Comparison of ENCODE assay signal across 8 cellular contexts in genomic region chrX:10619311-10620015, GRCh38. TPM values are rescaled to one million over a fixed set of nuclear protein-coding genes. Genes with fewer than 3 reads are reported as not detected.
DNase-seq lines count a peak whose midpoint lies in the region; ATAC-seq and TF ChIP-seq lines count a peak whose summit lies in the region.

No MANE protein-coding gene starts in this region.

- no peaks in the 10 kb centered on the region for H3K36me3 Mint-ChIP-seq in CD8-positive, alpha-beta T cell
- no peaks in the 10 kb centered on the region for H3K36me3 Mint-ChIP-seq in natural killer cell

- H3K9me3 Mint-ChIP-seq in CD8-positive, alpha-beta T cell, result no peaks in the 10 kb centered on the region
- H3K9me3 Mint-ChIP-seq in natural killer cell, result no peaks in the 10 kb centered on the region

- no peak overlapping the region for H3K27ac Mint-ChIP-seq in CD8-positive, alpha-beta T cell
- peak overlapping the region in 1 of 2 donors; percentile 72 for H3K27ac Mint-ChIP-seq in natural killer cell

- intact Hi-C loops in CD8-positive, alpha-beta T cell (cut with DNase I, micrococcal nuclease), result no loop called here
- intact Hi-C loops in dorsolateral prefrontal cortex (cut with DNase I) (loop anchor here in 1 of 2 donors (5.0 kb wide), 1 partner anchor 427 kb away; no protein-coding TSS in a partner anchor), natural killer cell (cut with micrococcal nuclease) (loop anchor here (5.0 kb wide), 1 partner anchor 432 kb away; no protein-coding TSS in a partner anchor)

- peaks cover 3% of the 10 kb centered on the region for H3K27me3 ChIP-seq in CD8-positive, alpha-beta T cell (ENCODE audit: insufficient read depth, low read length)
- no peaks in the 10 kb centered on the region for H3K27me3 ChIP-seq in KMS-11 (ENCODE audit: insufficient read depth, low read depth)
- peaks cover 0 to 92% (median 29%) of the 10 kb centered on the region in 45 donors for H3K27me3 ChIP-seq in dorsolateral prefrontal cortex

- no peaks in the 10 kb centered on the region for H3K79me2 ChIP-seq in KMS-11 (ENCODE audit: insufficient read depth, low read depth)

- DNase-seq in CD8-positive, alpha-beta T cell, result no peak
- DNase-seq in dorsolateral prefrontal cortex, result no peak
- no peak for DNase-seq in natural killer cell
- no peak for DNase-seq in DMS79 (lab: John Stamatoyannopoulos, UW)
- no peak for DNase-seq in NCI-H2227 treated with DMSO at 0.1 percent for 48 hours (lab: John Stamatoyannopoulos, UW)
- no peak for DNase-seq in activated CD4-positive, alpha-beta T cell treated with anti-CD3 and anti-CD28 coated beads for 48 hours

- POLR2A ChIA-PET in CD8-positive, alpha-beta T cell (lab: Charles Lee), result no interaction called here

- TF ChIP-seq CTCF in CD8-positive, alpha-beta T cell (IDR thresholded peaks at IDR 0.05), result no peak
- TF ChIP-seq CTCF in KMS-11 (conservative IDR thresholded peaks at IDR 0.05; ENCODE audit: low read depth, low read length), result no peak
- no peak for TF ChIP-seq CTCF in dorsolateral prefrontal cortex (IDR thresholded peaks at IDR 0.05 in 54 of 56, conservative IDR thresholded peaks at IDR 0.05 in 2 of 56; ENCODE audit: low read depth in 1 of 56, partially characterized antibody in 56 of 56)
- no peak for TF ChIP-seq CTCF in natural killer cell (IDR thresholded peaks at IDR 0.05)

- H3K4me3 ChIP-seq in CD8-positive, alpha-beta T cell (ENCODE audit: low read depth, low read length), result no peak overlapping the region
- H3K4me3 ChIP-seq in KMS-11 (IDR thresholded peaks at IDR 0.05; ENCODE audit: insufficient read depth, low read depth, low read length) (peak overlapping the region; percentile 43), dorsolateral prefrontal cortex (peak overlapping the region; percentile 23 to 74 (median 58))

- ATAC-seq in CD8-positive, alpha-beta T cell, result no peak
- ATAC-seq in natural killer cell (peak in 1 of 3 donors; percentile 22), HG03571 (IDR thresholded peaks at IDR 0.05; ENCODE audit: unreplicated experiment) (no peak)

- CTCF ChIA-PET in CD8-positive, alpha-beta T cell (lab: Charles Lee), result no interaction called here

- no peaks in the 10 kb centered on the region for H4K20me1 ChIP-seq in KMS-11 (ENCODE audit: insufficient read depth)

- no peaks in the 10 kb centered on the region for H3K4me1 ChIP-seq in CD8-positive, alpha-beta T cell (ENCODE audit: insufficient read depth, low read length)
- peaks cover 7% of the 10 kb centered on the region for H3K4me1 ChIP-seq in KMS-11 (ENCODE audit: low read depth, poor library complexity, severe bottlenecking)

- peak overlapping the region; percentile 92 for H3K4me2 ChIP-seq in KMS-11

- H3K4me1 Mint-ChIP-seq in CD8-positive, alpha-beta T cell (ENCODE audit: low read depth), result peaks cover 13% of the 10 kb centered on the region
- peaks cover 16 to 19% of the 10 kb centered on the region in 2 donors for H3K4me1 Mint-ChIP-seq in natural killer cell

- no peaks in the 10 kb centered on the region for H3K36me3 ChIP-seq in CD8-positive, alpha-beta T cell (ENCODE audit: insufficient read depth, low read length)
- no peaks in the 10 kb centered on the region for H3K36me3 ChIP-seq in KMS-11 (ENCODE audit: insufficient read depth)

- H3K27ac ChIP-seq in CD8-positive, alpha-beta T cell (ENCODE audit: low read depth, low read length), result no peak overlapping the region
- H3K27ac ChIP-seq in KMS-11 (peak overlapping the region; percentile 79), dorsolateral prefrontal cortex (peak overlapping the region in 17 of 59 donors; percentile 0 to 64 (median 46))

- no peaks in the 10 kb centered on the region for H3K9me3 ChIP-seq in CD8-positive, alpha-beta T cell (ENCODE audit: low read length)

- peak overlapping the region; percentile 82 for H3K9ac ChIP-seq in KMS-11

- peaks cover 32% of the 10 kb centered on the region for H3K27me3 Mint-ChIP-seq in CD8-positive, alpha-beta T cell (ENCODE audit: low read depth)
- H3K27me3 Mint-ChIP-seq in natural killer cell (ENCODE audit: low read depth in 2 of 2), result peaks cover 17 to 58% of the 10 kb centered on the region in 2 donors

- peak overlapping the region; percentile 70 for H3K4me3 Mint-ChIP-seq in CD8-positive, alpha-beta T cell
- H3K4me3 Mint-ChIP-seq in natural killer cell, result peak overlapping the region; percentile 74

- H2AFZ ChIP-seq in KMS-11 (ENCODE audit: low read depth), result peak overlapping the region; percentile 56

RNA-seq across cellular contexts. Expression of gene MID1, which starts 0.9 kb away (rescaled TPM):
- total RNA-seq in CD8-positive, alpha-beta T cell, result not detected
- total RNA-seq in dorsolateral prefrontal cortex (10 to 100 TPM in 102 of 120 experiments, 1 to 10 TPM in 18; 7.4 to 35.3 (median 13.3) TPM), natural killer cell (not detected)

Comparison
In these comparisons a context has a peak if more than half of its experiments do, and no peak if none do; other contexts are left out.
1. RNA of gene MID1, which starts 0.9 kb away (total RNA-seq): 7.4 to 35.3 TPM in dorsolateral prefrontal cortex; not detected in CD8-positive, alpha-beta T cell and not detected in natural killer cell; every median in the first group is over 4 times any median in the second.